ENCODE assay signal across 9 cellular contexts in genomic region chr3:52120576-52121458, GRCh38. TPM values are rescaled to one million over a fixed set of nuclear protein-coding genes. Genes with fewer than 3 reads are reported as not detected.
DNase-seq lines count a peak whose midpoint lies in the region; ATAC-seq, FAIRE-seq and TF ChIP-seq lines count a peak whose summit lies in the region.
"Had no signal": no experiment of that assay in that cellular context is flagged by ENCODE, and none has a peak within 500 bp of the region (broad histone marks: within the 10 kb centered on the region; RNA-seq: fewer than 3 reads in every experiment).

No MANE protein-coding gene starts in this region.

- no peaks in the 10 kb centered on the region for H3K9me3 ChIP-seq in HAP-1

- TF ChIP-seq CTCF in dorsolateral prefrontal cortex (IDR thresholded peaks at IDR 0.05 in 54 of 56, conservative IDR thresholded peaks at IDR 0.05 in 2 of 56; ENCODE audit: low read depth in 1 of 56, partially characterized antibody in 56 of 56) = no peak

- H3K36me3 ChIP-seq in HAP-1 (replicated peaks) = peaks cover 56% of the 10 kb centered on the region

- H3K27me3 ChIP-seq in dorsolateral prefrontal cortex (no peaks in the 10 kb centered on the region), HAP-1 (ENCODE audit: low read depth) (no peaks in the 10 kb centered on the region)

- no peak overlapping the region for H3K4me3 ChIP-seq in dorsolateral prefrontal cortex
- H3K4me3 ChIP-seq in HAP-1 = no peak overlapping the region

- no peaks in the 10 kb centered on the region for H3K4me1 ChIP-seq in HAP-1

- ATAC-seq in HG03108 (IDR thresholded peaks at IDR 0.05; ENCODE audit: unreplicated experiment) = peak; percentile 16
- ATAC-seq in sciatic nerve = peak; percentile 48
- no peak for ATAC-seq in GM18511 (IDR thresholded peaks at IDR 0.05; ENCODE audit: unreplicated experiment)
- ATAC-seq in HG03469 (IDR thresholded peaks at IDR 0.05; ENCODE audit: unreplicated experiment) = no peak
- ATAC-seq: HCT116 had no signal

- DNase-seq in GM18507 (ENCODE audit: extremely low spot score, insufficient read length, low read depth) (no peak), dorsolateral prefrontal cortex (no peak), sciatic nerve (ENCODE audit: low spot score) (no peak), HAP-1 (ENCODE audit: low spot score in 2 of 2) (no peak)
- DNase-seq: NCI-H82 had no signal

- FAIRE-seq in GM18507 (lab: Jason Lieb, UNC) = peak; percentile 59

- in situ Hi-C loops in HAP-1 (cut with MboI; ENCODE audit: low sequenced_read_pairs) = no loop called here

- intact Hi-C loops in dorsolateral prefrontal cortex (cut with DNase I) = loop anchor here in 1 of 2 donors (2.0 kb wide), 1 partner anchor 64 kb away; the partner anchor contains the start of gene DUSP7
- intact Hi-C loops in sciatic nerve (cut with DNase I) = loop anchor here (10.0 kb wide), 1 partner anchor 46 kb away; no protein-coding TSS in a partner anchor

- H3K27ac ChIP-seq in dorsolateral prefrontal cortex = peak overlapping the region in 50 of 59 donors; percentile 4 to 98 (median 94)

RNA-seq across cellular contexts. Expression of gene POC1A, which starts 33.4 kb away (rescaled TPM):
- 1 to 10 TPM; 1.3 to 5.8 (median 3.0) TPM for total RNA-seq in dorsolateral prefrontal cortex
- 2.1 TPM for total RNA-seq in sciatic nerve

Comparison
In these comparisons a context has a peak if more than half of its experiments do, and no peak if none do; other contexts are left out.
1. ATAC-seq: peak in HG03108 (single experiment) and sciatic nerve (single experiment); none in GM18511 (single experiment) and HG03469 (single experiment).